ENCODE assay signal across 26 cellular contexts in the genomic region with DNA sequence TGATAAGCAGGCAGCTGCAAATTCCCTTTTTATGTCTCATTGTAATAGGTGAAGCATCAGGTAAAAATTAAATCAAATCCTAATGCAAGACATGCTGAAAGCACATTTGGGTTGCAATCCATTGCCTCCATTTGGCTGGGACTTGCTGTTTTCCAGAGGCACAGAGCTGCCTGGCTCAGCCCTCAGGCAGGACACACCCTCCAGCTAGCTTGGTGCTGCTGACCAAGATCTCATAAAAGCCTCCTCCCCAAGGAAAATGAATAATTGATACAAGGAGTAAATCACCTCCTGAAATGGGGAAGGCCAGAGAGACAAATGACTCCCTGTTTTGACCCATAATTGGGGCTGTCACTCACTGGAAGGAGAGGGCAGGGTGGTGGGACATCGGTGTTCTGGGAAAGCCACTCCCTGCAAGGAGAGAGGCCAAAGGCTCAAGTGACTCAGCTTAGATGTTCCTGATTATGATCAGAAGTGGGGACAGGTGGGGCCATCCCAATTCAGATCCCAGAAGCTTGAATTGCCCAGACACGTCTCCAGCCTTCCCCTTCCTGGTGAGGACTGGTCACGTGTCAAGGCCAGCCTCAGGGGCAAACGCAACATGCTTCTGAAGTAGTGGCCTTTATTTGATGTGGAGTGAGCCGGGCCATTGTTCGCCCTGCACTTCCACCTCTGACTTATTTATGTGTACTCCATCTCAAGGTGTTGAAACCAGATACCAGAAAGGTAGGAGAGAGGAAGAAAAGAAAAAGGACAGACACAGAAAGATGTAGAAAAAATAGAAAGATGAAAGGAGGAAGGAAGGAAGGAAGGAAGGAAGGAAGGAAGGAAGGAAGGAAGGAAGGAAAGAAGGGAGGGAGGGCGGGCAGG.
DNase-seq lines count a peak whose midpoint lies in the region; ATAC-seq and TF ChIP-seq lines count a peak whose summit lies in the region.
"Had no signal": no experiment of that assay in that cellular context is flagged by ENCODE, and none has a peak within 500 bp of the region (broad histone marks: within the 10 kb centered on the region; RNA-seq: fewer than 3 reads in every experiment).

No MANE protein-coding gene starts in this region.

- no peak for TF ChIP-seq EP300 in stomach (IDR thresholded peaks at IDR 0.05)

- POLR2A ChIA-PET in MCF 10A (lab: Yijun Ruan, JAX) = interaction anchor here (0.6 to 2.4 kb wide), 18 partner anchors 9 to 1236 kb away, joined by 3 to 23 read pairs (median 3); partner anchors contain the start of genes CCNK and SETD3

- CTCF ChIA-PET in MCF 10A (lab: Yijun Ruan, JAX) = interaction anchor here (0.6 to 1.0 kb wide), 4 partner anchors 59 to 903 kb away, joined by 3 to 4 read pairs (median 4); no protein-coding TSS in a partner anchor

- no peaks in the 10 kb centered on the region for H3K36me3 Mint-ChIP-seq in MCF 10A (ENCODE audit: insufficient read depth, unreplicated experiment)
- H3K36me3 Mint-ChIP-seq: natural killer cell treated with Interleukin-12 subunit alpha and Interleukin-12 subunit beta and Interleukin-15 and Interleukin-18, amount 100 ng/mL, for 72 hours; stimulated activated naive B cell treated with anti-CD40 and anti-IgM and Interleukin-4, amounts not matched to agents 10 μg/mL and 1 μg/mL and 100 μg/mL, for 72 hours had no signal

- peak overlapping the region; percentile 19 for H3K4me3 Mint-ChIP-seq in MCF 10A (ENCODE audit: unreplicated experiment)
- H3K4me3 Mint-ChIP-seq: effector memory CD8-positive, alpha-beta T cell; natural killer cell treated with Interleukin-12 subunit alpha and Interleukin-12 subunit beta and Interleukin-15 and Interleukin-18, amount 100 ng/mL, for 72 hours; stimulated activated naive B cell treated with anti-CD40 and anti-IgM and Interleukin-4, amounts not matched to agents 10 μg/mL and 1 μg/mL and 100 μg/mL, for 72 hours; T-helper 1 cell treated with Interleukin-12 subunit alpha and Interleukin-12 subunit beta and Interleukin-4 antibody, amounts not matched to agents 30 μg/mL and 1 μg/mL, for 36 hours had no signal

- H3K27ac ChIP-seq in breast epithelium = no peak overlapping the region
- H3K27ac ChIP-seq in foreskin keratinocyte = peak overlapping the region; percentile 89
- H3K27ac ChIP-seq in stomach = no peak overlapping the region
- H3K27ac ChIP-seq: gastroesophageal sphincter had no signal

- peak; percentile 53 for ATAC-seq in foreskin keratinocyte
- ATAC-seq in HG03342 (IDR thresholded peaks at IDR 0.05; ENCODE audit: unreplicated experiment) = no peak
- no peak for ATAC-seq in mucosa of descending colon
- ATAC-seq: effector memory CD8-positive, alpha-beta T cell; gastroesophageal sphincter; K562; left cardiac atrium; natural killer cell treated with Interleukin-12 subunit alpha and Interleukin-12 subunit beta and Interleukin-15 and Interleukin-18, amount 100 ng/mL, for 72 hours; stimulated activated naive B cell treated with anti-CD40 and anti-IgM and Interleukin-4, amounts not matched to agents 10 μg/mL and 1 μg/mL and 100 μg/mL, for 72 hours had no signal

- H3K27me3 Mint-ChIP-seq in MCF 10A (ENCODE audit: insufficient read depth, unreplicated experiment) = no peaks in the 10 kb centered on the region
- H3K27me3 Mint-ChIP-seq: effector memory CD8-positive, alpha-beta T cell; stimulated activated naive B cell treated with anti-CD40 and anti-IgM and Interleukin-4, amounts not matched to agents 10 μg/mL and 1 μg/mL and 100 μg/mL, for 72 hours had no signal

- H3K4me3 ChIP-seq in breast epithelium (no peak overlapping the region), mucosa of descending colon (no peak overlapping the region), stomach (no peak overlapping the region)
- H3K4me3 ChIP-seq: gastroesophageal sphincter, K562, MG63 had no signal

- H3K27ac Mint-ChIP-seq in MCF 10A (ENCODE audit: low read depth, unreplicated experiment) = peak overlapping the region; percentile 66
- H3K27ac Mint-ChIP-seq: natural killer cell treated with Interleukin-12 subunit alpha and Interleukin-12 subunit beta and Interleukin-15 and Interleukin-18, amount 100 ng/mL, for 72 hours; stimulated activated naive B cell treated with anti-CD40 and anti-IgM and Interleukin-4, amounts not matched to agents 10 μg/mL and 1 μg/mL and 100 μg/mL, for 72 hours; T-helper 1 cell treated with Interleukin-12 subunit alpha and Interleukin-12 subunit beta and Interleukin-4 antibody, amounts not matched to agents 30 μg/mL and 1 μg/mL, for 36 hours had no signal

- H3K9me3 Mint-ChIP-seq in MCF 10A (ENCODE audit: unreplicated experiment) = peaks cover 14% of the 10 kb centered on the region
- H3K9me3 Mint-ChIP-seq: effector memory CD8-positive, alpha-beta T cell; natural killer cell treated with Interleukin-12 subunit alpha and Interleukin-12 subunit beta and Interleukin-15 and Interleukin-18, amount 100 ng/mL, for 72 hours; T-helper 1 cell treated with Interleukin-12 subunit alpha and Interleukin-12 subunit beta and Interleukin-4 antibody, amounts not matched to agents 30 μg/mL and 1 μg/mL, for 36 hours had no signal

- no peaks in the 10 kb centered on the region for H3K4me1 ChIP-seq in breast epithelium
- H3K4me1 ChIP-seq in foreskin keratinocyte = peaks cover 48% of the 10 kb centered on the region
- no peaks in the 10 kb centered on the region for H3K4me1 ChIP-seq in mucosa of descending colon (ENCODE audit: low read depth)
- no peaks in the 10 kb centered on the region for H3K4me1 ChIP-seq in stomach
- H3K4me1 ChIP-seq: gastroesophageal sphincter had no signal

- TF ChIP-seq POLR2A in breast epithelium (IDR thresholded peaks at IDR 0.05) (no peak), stomach (IDR thresholded peaks at IDR 0.05) (no peak)

- DNase-seq in MCF 10A (ENCODE audit: unreplicated experiment) (peak; percentile 83), breast epithelium (ENCODE audit: low spot score in 2 of 2) (no peak), SW480 (ENCODE audit: low spot score) (peak; percentile 5), foreskin keratinocyte (peak; percentile 68 to 90), SHP77 (lab: John Stamatoyannopoulos, UW) (no peak), mucosa of descending colon (no peak), stomach (no peak)
- DNase-seq: activated CD4-positive, alpha-beta T cell treated with anti-CD3 and anti-CD28 coated beads, Interleukin-2, amount 50 U/mL, for 4 hours; activated T-cell treated with anti-CD3 and anti-CD28 coated beads, Interleukin-2, amount 50 U/mL, for 48 hours; central memory CD4-positive, alpha-beta T cell; cortex of kidney; effector memory CD8-positive, alpha-beta T cell; left cardiac atrium; MG63; NCI-H1436; NCI-H2081; NCI-H345; NCI-H69; RPMI8226; SK-N-SH; stimulated activated naive B cell treated with anti-CD40 and anti-IgM and Interleukin-4, amounts not matched to agents 10 μg/mL and 1 μg/mL and 100 μg/mL, for 72 hours had no signal

- BruUV-seq in MCF 10A (replicated peaks; lab: Mats Ljungman, UMichigan) = no TSS peak

- 47 to 67% (median 61%) methylated on average over 7 of the region's 7 CpGs for WGBS in stomach, 5 donors

- H3K9me3 ChIP-seq in breast epithelium (no peaks in the 10 kb centered on the region), mucosa of descending colon (no peaks in the 10 kb centered on the region), stomach (no peaks in the 10 kb centered on the region)
- H3K9me3 ChIP-seq: gastroesophageal sphincter, MG63, SK-N-SH had no signal

- H3K27me3 ChIP-seq in breast epithelium (no peaks in the 10 kb centered on the region), foreskin keratinocyte (no peaks in the 10 kb centered on the region), stomach (no peaks in the 10 kb centered on the region)
- H3K27me3 ChIP-seq: gastroesophageal sphincter, MG63 had no signal

- no peaks in the 10 kb centered on the region for H3K36me3 ChIP-seq in breast epithelium
- H3K36me3 ChIP-seq in mucosa of descending colon (ENCODE audit: low read depth) = no peaks in the 10 kb centered on the region
- H3K36me3 ChIP-seq in stomach = no peaks in the 10 kb centered on the region
- H3K36me3 ChIP-seq: gastroesophageal sphincter, MG63 had no signal

- peaks cover 74% of the 10 kb centered on the region for H3K4me1 Mint-ChIP-seq in MCF 10A (ENCODE audit: insufficient read depth, unreplicated experiment)
- H3K4me1 Mint-ChIP-seq: stimulated activated naive B cell treated with anti-CD40 and anti-IgM and Interleukin-4, amounts not matched to agents 10 μg/mL and 1 μg/mL and 100 μg/mL, for 72 hours had no signal

- intact Hi-C loops in MCF 10A (cut with micrococcal nuclease) = no loop called here
- intact Hi-C loops in breast epithelium (cut with DNase I; ENCODE audit: low total_unique reads) = no loop called here
- intact Hi-C loops in mucosa of descending colon (cut with DNase I, micrococcal nuclease) = no loop called here
- intact Hi-C loops in stomach (cut with DNase I; ENCODE audit: low total_unique reads) = no loop called here

- TF ChIP-seq CTCF in MCF 10A (IDR thresholded peaks at IDR 0.05; ENCODE audit: unreplicated experiment) (no peak), breast epithelium (IDR thresholded peaks at IDR 0.05) (no peak), foreskin keratinocyte (conservative IDR thresholded peaks at IDR 0.05) (no peak), mucosa of descending colon (IDR thresholded peaks at IDR 0.05) (no peak), stomach (IDR thresholded peaks at IDR 0.05) (no peak)

Comparison
In these comparisons a context has a peak if more than half of its experiments do, and no peak if none do; other contexts are left out.
1. DNase-seq: peak in MCF 10A (single experiment), SW480 (single experiment) and foreskin keratinocyte (2 of 2); none in breast epithelium (0 of 2), SHP77 (0 of 2), mucosa of descending colon (0 of 3) and stomach (single experiment).